ENCODE assay signal across 8 cellular contexts in the genomic region with DNA sequence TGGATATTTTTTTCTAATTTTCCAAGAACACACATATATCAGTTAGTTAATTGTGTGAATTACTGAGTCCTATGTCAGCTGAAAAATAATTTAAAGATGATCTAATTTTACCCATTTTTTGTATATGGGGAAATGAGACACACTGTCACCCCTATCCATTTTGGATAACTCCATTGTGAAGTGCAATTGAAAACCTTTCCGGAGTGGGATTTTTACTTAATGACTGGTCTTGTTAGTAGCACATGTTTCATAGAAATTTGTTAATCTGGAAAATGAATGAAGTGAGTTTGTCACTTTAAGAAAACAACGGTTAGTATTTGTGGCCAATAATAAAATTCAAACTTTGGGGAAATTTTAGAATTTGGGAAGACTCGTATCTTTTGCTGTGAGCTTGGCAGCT. TPM values are rescaled to one million over a fixed set of nuclear protein-coding genes. Genes with fewer than 3 reads are reported as not detected.
A peak's percentile ranks its signal among the peaks of the same experiment; 100 is the strongest.
DNase-seq lines count a peak whose midpoint lies in the region; ATAC-seq and TF ChIP-seq lines count a peak whose summit lies in the region.

No MANE protein-coding gene starts in this region.

- peaks cover 33% of the 10 kb centered on the region for H3K36me3 ChIP-seq in left ventricle myocardium inferior

- H3K4me3 ChIP-seq in left ventricle myocardium inferior, result peak overlapping the region; percentile 97

- CTCF ChIA-PET in activated CD8-positive, alpha-beta T cell treated with anti-CD3 and anti-CD28 coated beads for 36 hours (lab: Charles Lee), result no interaction called here

- no peaks in the 10 kb centered on the region for H3K9me3 ChIP-seq in left ventricle myocardium inferior (replicated peaks)

- no peak for ATAC-seq in activated CD8-positive, alpha-beta T cell treated with anti-CD3 and anti-CD28 coated beads for 36 hours
- no peak for ATAC-seq in GM21447 (IDR thresholded peaks at IDR 0.05; ENCODE audit: unreplicated experiment)

- H3K36me3 Mint-ChIP-seq in activated CD8-positive, alpha-beta T cell treated with anti-CD3 and anti-CD28 coated beads for 36 hours (ENCODE audit: low read depth), result peaks cover 65% of the 10 kb centered on the region
- H3K36me3 Mint-ChIP-seq in type B pancreatic cell, result peaks cover 20% of the 10 kb centered on the region

- H3K27ac Mint-ChIP-seq in activated CD8-positive, alpha-beta T cell treated with anti-CD3 and anti-CD28 coated beads for 36 hours, result peak overlapping the region; percentile 97
- peak overlapping the region; percentile 99 for H3K27ac Mint-ChIP-seq in type B pancreatic cell

- H3K4me3 Mint-ChIP-seq in activated CD8-positive, alpha-beta T cell treated with anti-CD3 and anti-CD28 coated beads for 36 hours, result peak overlapping the region; percentile 98
- peak overlapping the region; percentile 97 for H3K4me3 Mint-ChIP-seq in type B pancreatic cell

- DNase-seq in left ventricle myocardium inferior, result no peak
- DNase-seq in cardiac septum (ENCODE audit: low spot score), result no peak
- no peak for DNase-seq in activated CD8-positive, alpha-beta T cell treated with anti-CD3 and anti-CD28 coated beads for 36 hours
- DNase-seq in hepatic stellate cell (ENCODE audit: low spot score), result peak; percentile 12
- DNase-seq in type B pancreatic cell (ENCODE audit: extremely low spot score, unreplicated experiment), result no peak
- DNase-seq in SHP77 (lab: John Stamatoyannopoulos, UW), result no peak
- DNase-seq in NCI-H1105 (lab: John Stamatoyannopoulos, UW), result no peak

- H3K27me3 ChIP-seq in left ventricle myocardium inferior (ENCODE audit: low read depth), result no peaks in the 10 kb centered on the region

- H3K27me3 Mint-ChIP-seq in activated CD8-positive, alpha-beta T cell treated with anti-CD3 and anti-CD28 coated beads for 36 hours, result no peaks in the 10 kb centered on the region
- no peaks in the 10 kb centered on the region for H3K27me3 Mint-ChIP-seq in type B pancreatic cell

- POLR2A ChIA-PET in activated CD8-positive, alpha-beta T cell treated with anti-CD3 and anti-CD28 coated beads for 36 hours (lab: Charles Lee), result interaction anchor here (1.2 kb wide), 1 partner anchor 9 kb away, joined by 4 read pairs; no protein-coding TSS in a partner anchor

- no peaks in the 10 kb centered on the region for H3K9me3 Mint-ChIP-seq in activated CD8-positive, alpha-beta T cell treated with anti-CD3 and anti-CD28 coated beads for 36 hours
- H3K9me3 Mint-ChIP-seq in type B pancreatic cell, result no peaks in the 10 kb centered on the region

- peaks cover 51% of the 10 kb centered on the region for H3K4me1 ChIP-seq in left ventricle myocardium inferior

- H3K4me1 Mint-ChIP-seq in activated CD8-positive, alpha-beta T cell treated with anti-CD3 and anti-CD28 coated beads for 36 hours (ENCODE audit: low read depth), result peaks cover 55% of the 10 kb centered on the region
- peaks cover 27% of the 10 kb centered on the region for H3K4me1 Mint-ChIP-seq in type B pancreatic cell (ENCODE audit: unreplicated experiment)

- TF ChIP-seq CTCF in left ventricle myocardium inferior (IDR thresholded peaks at IDR 0.05; ENCODE audit: borderline replicate concordance) (no peak), type B pancreatic cell (conservative IDR thresholded peaks at IDR 0.05) (no peak)
- no peak for TF ChIP-seq CTCF in activated CD8-positive, alpha-beta T cell treated with anti-CD3 and anti-CD28 coated beads for 36 hours (IDR thresholded peaks at IDR 0.05)

- no peak overlapping the region for H3K27ac ChIP-seq in left ventricle myocardium inferior (replicated peaks)

- intact Hi-C loops in left ventricle myocardium inferior (cut with micrococcal nuclease) (no loop called here), cardiac septum (cut with DNase I) (no loop called here)
- intact Hi-C loops in activated CD8-positive, alpha-beta T cell treated with anti-CD3 and anti-CD28 coated beads for 36 hours (cut with micrococcal nuclease), result no loop called here

RNA-seq across cellular contexts. Expression of a gene that starts 2.0 kb away (rescaled TPM):
- 42.3 TPM for total RNA-seq in left ventricle myocardium inferior
- total RNA-seq in cardiac septum, result 51.2 TPM
- 100 to 1,000 TPM; 338 to 354 TPM for total RNA-seq in activated CD8-positive, alpha-beta T cell treated with anti-CD3 and anti-CD28 coated beads for 36 hours
- 111 and 157 TPM in 2 replicates for total RNA-seq in type B pancreatic cell (ENCODE audit: low replicate concordance)
